Comparison of ENCODE assay signal across 3 cellular contexts in genomic region chr13:24149306-24150032, GRCh38.
TF ChIP-seq lines count a peak whose summit lies in the region.

No MANE protein-coding gene starts in this region.

TF ChIP-seq in A549, 52 proteins besides CTCF, POLR2A, EP300 and RAD21:
- TF ChIP-seq HEYL (CRISPR knock-in tag; IDR thresholded peaks at IDR 0.05) (0 out of 2 replicates have a peak, but pooled peaks have one; percentile 24), GATA3 (IDR thresholded peaks at IDR 0.05; ENCODE audit: borderline replicate concordance) (no peak)

TF ChIP-seq in H1, 55 proteins besides CTCF, POLR2A, EP300 and RAD21:
- no peak for TF ChIP-seq PHF8 (conservative IDR thresholded peaks at IDR 0.05; ENCODE audit: low read depth, low read length)
- TF ChIP-seq RBBP5 (IDR thresholded peaks at IDR 0.05; ENCODE audit: borderline replicate concordance, low read depth, low read length): no peak
- no peak for TF ChIP-seq TCF12 (IDR thresholded peaks at IDR 0.05; ENCODE audit: low read depth, low read length)
- no peak for TF ChIP-seq ATF2 (IDR thresholded peaks at IDR 0.05; ENCODE audit: low read length)
- TF ChIP-seq GTF2F1 (IDR thresholded peaks at IDR 0.05; ENCODE audit: borderline replicate concordance, low read depth, low read length): no peak
- no peak for TF ChIP-seq KDM4A (IDR thresholded peaks at IDR 0.05; ENCODE audit: low read depth, low read length, severe bottlenecking)
- no peak for TF ChIP-seq SAP30 (IDR thresholded peaks at IDR 0.05; ENCODE audit: insufficient read depth, insufficient replicate concordance, low read length)
- TF ChIP-seq ZNF274 (IDR thresholded peaks at IDR 0.05; ENCODE audit: borderline replicate concordance, extremely low read depth, low read length): no peak
- no peak for TF ChIP-seq SP4 (IDR thresholded peaks at IDR 0.05; ENCODE audit: low read length)

TF ChIP-seq in GM12891, 5 proteins besides CTCF, POLR2A, EP300 and RAD21:
- TF ChIP-seq SPI1 (IDR thresholded peaks at IDR 0.05; ENCODE audit: low read depth, low read length): no peak
- no peak for TF ChIP-seq POU2F2 (IDR thresholded peaks at IDR 0.05; ENCODE audit: low read depth, low read length)
